In the genomic region with DNA sequence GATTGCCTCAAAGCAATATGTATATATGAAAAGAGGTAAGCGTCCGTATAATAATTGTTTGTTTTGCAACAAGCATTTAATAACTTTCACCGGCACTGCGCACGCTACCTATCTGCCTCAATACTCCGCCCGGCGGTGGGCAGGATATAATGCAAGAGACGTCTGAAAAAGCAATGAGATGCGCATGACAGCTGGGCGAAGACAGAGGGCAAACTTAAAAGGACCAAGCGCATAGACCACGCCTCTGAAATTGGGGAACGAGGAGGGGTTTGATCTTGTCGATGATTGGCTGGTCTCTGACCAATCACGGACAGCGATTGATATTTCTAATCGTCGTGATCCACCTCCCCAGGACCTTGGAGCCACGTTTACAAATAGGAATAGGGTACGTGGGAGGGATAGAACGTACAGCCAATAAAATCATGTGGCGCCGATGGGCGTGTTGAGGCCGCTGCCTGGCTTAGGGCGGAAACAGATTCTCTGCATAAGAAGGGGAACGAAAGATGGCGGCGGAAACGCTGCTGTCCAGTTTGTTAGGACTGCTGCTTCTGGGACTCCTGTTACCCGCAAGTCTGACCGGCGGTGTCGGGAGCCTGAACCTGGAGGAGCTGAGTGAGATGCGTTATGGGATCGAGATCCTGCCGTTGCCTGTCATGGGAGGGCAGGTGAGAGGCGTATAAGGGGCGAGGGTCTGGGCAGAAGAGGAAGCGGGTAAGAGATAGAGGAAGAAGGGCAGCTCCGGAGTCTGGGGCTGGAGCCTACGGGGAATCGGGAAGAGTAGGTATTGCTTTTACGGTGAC, we compare ENCODE assay signal across 1 cellular context.
TF ChIP-seq lines count a peak whose summit lies in the region.

Gene OS9 (plus strand): TSS at position 474 of the 800 bp plus-strand sequence. CDS start 30 bp downstream, at position 504.

TF ChIP-seq in K562, 482 proteins besides CTCF, POLR2A, EP300 and RAD21 (continued from another document and continues in another):
- TF ChIP-seq ZNF407 (IDR thresholded peaks at IDR 0.05; ENCODE audit: low read depth) (no peak), REST (CRISPR knock-in tag; IDR thresholded peaks at IDR 0.05; ENCODE audit: low read depth) (peak; percentile 74; the same call in 1 of the 2 replicates), TAF15 (IDR thresholded peaks at IDR 0.05; ENCODE audit: low read depth, low read length) (no peak), ZNF586 (CRISPR knock-in tag; conservative IDR thresholded peaks at IDR 0.05) (no peak), GTF2B (IDR thresholded peaks at IDR 0.05; ENCODE audit: extremely low read depth, insufficient read length) (no peak), ZBTB17 (CRISPR knock-in tag; IDR thresholded peaks at IDR 0.05) (no peak), IFI16 (CRISPR knock-in tag; IDR thresholded peaks at IDR 0.05) (no peak), CREB5 (CRISPR knock-in tag; IDR thresholded peaks at IDR 0.05) (no peak), ESRRB (CRISPR knock-in tag; IDR thresholded peaks at IDR 0.05; ENCODE audit: borderline replicate concordance) (no peak), ZBTB40 (IDR thresholded peaks at IDR 0.05) (peak; percentile 71), ZBTB40 (CRISPR knock-in tag; IDR thresholded peaks at IDR 0.05) (no peak), XRCC3 (IDR thresholded peaks at IDR 0.05) (no peak), NFIC (IDR thresholded peaks at IDR 0.05) (peak; percentile 18; the same call in 1 of the 2 replicates), NFE2L1 (tag; IDR thresholded peaks at IDR 0.05; ENCODE audit: borderline replicate concordance, low read depth) (no peak), ZFP30 (CRISPR knock-in tag; IDR thresholded peaks at IDR 0.05; ENCODE audit: borderline replicate concordance) (no peak), COPS2 (conservative IDR thresholded peaks at IDR 0.05) (no peak), PHF20 (IDR thresholded peaks at IDR 0.05; ENCODE audit: partially characterized antibody) (peak; percentile 93), ILF3 (IDR thresholded peaks at IDR 0.05; ENCODE audit: borderline replicate concordance) (no peak), CHD1 (IDR thresholded peaks at IDR 0.05; ENCODE audit: low read length) (no peak), NRF1 (conservative IDR thresholded peaks at IDR 0.05 in 1 of 2, IDR thresholded peaks at IDR 0.05 in 1 of 2) (peak; percentile 96 to 97), SRSF9 (IDR thresholded peaks at IDR 0.05; ENCODE audit: borderline replicate concordance, low read depth, low read length) (no peak)
